Comparison of ENCODE assay signal across 8 cellular contexts in the genomic region with DNA sequence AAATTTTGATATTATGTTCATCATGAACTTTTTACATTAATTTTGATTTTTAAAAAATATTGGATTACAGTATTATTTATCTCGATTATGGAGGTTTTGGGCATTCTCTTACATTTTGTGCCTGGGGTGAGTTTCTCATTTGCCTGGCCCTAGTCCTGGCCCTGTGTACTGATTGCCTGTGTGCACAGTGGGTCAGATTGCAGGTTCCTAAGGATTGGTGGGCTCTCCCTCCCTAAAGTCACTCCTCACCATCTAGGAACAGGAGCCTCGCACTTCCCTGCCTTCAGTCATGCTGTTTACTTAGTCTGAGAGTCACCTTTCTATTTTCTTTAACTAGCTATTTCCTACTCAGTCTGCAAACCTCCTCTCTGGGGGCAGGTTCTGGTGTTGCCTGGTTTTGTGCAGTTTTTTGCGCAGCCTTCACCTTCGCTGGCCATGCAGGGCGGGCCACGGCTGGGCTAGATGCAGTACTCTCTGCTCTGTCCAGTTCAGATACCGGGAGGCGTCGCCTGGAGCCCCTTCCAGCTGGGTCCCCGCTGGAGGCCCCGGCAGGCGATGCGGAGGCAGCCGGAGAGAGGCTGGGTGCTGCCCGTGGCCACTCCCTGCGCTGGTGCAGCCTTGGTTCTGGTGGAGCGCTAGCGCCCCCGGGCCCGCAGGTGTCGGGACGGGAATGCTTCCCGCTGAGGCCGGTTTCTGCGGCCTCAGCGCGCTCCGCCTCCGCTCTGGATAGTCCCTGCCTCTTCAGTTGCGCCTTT. TPM values are rescaled to one million over a fixed set of nuclear protein-coding genes. Genes with fewer than 3 reads are reported as not detected.
DNase-seq lines count a peak whose midpoint lies in the region; ATAC-seq and TF ChIP-seq lines count a peak whose summit lies in the region.

No MANE protein-coding gene starts in this region.

- H3K4me1 ChIP-seq in mucosa of descending colon (ENCODE audit: low read depth) = peaks cover 4% of the 10 kb centered on the region

- no peaks in the 10 kb centered on the region for H3K9me3 Mint-ChIP-seq in endothelial cell (ENCODE audit: unreplicated experiment)

- H3K27ac Mint-ChIP-seq in endothelial cell (ENCODE audit: unreplicated experiment) = peak overlapping the region; percentile 70

- H3K4me1 Mint-ChIP-seq in endothelial cell (ENCODE audit: unreplicated experiment) = peaks cover 51% of the 10 kb centered on the region

- intact Hi-C loops in mucosa of descending colon (cut with DNase I, micrococcal nuclease) = no loop called here

- H3K4me3 Mint-ChIP-seq in endothelial cell (ENCODE audit: unreplicated experiment) = peak overlapping the region; percentile 75

- ATAC-seq in mucosa of descending colon = peak; percentile 100
- ATAC-seq in stimulated activated naive CD8-positive, alpha-beta T cell treated with anti-CD3 and anti-CD28 coated beads, Interleukin-15, Interleukin-2, amounts not matched to agents 100 U/mL and 50 U/mL, for 24 hours = peak; percentile 76

- no peak overlapping the region for H3K4me3 ChIP-seq in mucosa of descending colon

- no peak for TF ChIP-seq CTCF in endothelial cell (IDR thresholded peaks at IDR 0.05; ENCODE audit: unreplicated experiment)
- no peak for TF ChIP-seq CTCF in mucosa of descending colon (IDR thresholded peaks at IDR 0.05)

- H3K9me3 ChIP-seq in mucosa of descending colon = no peaks in the 10 kb centered on the region

- DNase-seq in NCI-H1694 treated with DMSO at 0.1 percent for 48 hours (lab: John Stamatoyannopoulos, UW) (peak; percentile 18), NCI-H1694 (lab: John Stamatoyannopoulos, UW) (no peak), NCI-H1105 (lab: John Stamatoyannopoulos, UW) (peak; percentile 54), endothelial cell (ENCODE audit: low spot score) (peak; percentile 79), mucosa of descending colon (peak; percentile 74 to 89 (median 81)), DMS153 treated with DMSO at 0.1 percent for 48 hours (lab: John Stamatoyannopoulos, UW; ENCODE audit: unreplicated experiment) (no peak)
- DNase-seq in activated CD4-positive, alpha-beta T cell treated with anti-CD3 and anti-CD28 coated beads, Interleukin-2, amount 50 U/mL, for 4 hours = peak; percentile 22 to 31
- DNase-seq in stimulated activated naive CD8-positive, alpha-beta T cell treated with anti-CD3 and anti-CD28 coated beads, Interleukin-15, Interleukin-2, amounts not matched to agents 100 U/mL and 50 U/mL, for 24 hours = peak; percentile 60

- H3K27me3 Mint-ChIP-seq in endothelial cell (ENCODE audit: unreplicated experiment) = peaks cover 12% of the 10 kb centered on the region

- H3K36me3 ChIP-seq in mucosa of descending colon (ENCODE audit: low read depth) = no peaks in the 10 kb centered on the region

- no peaks in the 10 kb centered on the region for H3K36me3 Mint-ChIP-seq in endothelial cell (ENCODE audit: low read depth, unreplicated experiment)

RNA-seq across cellular contexts. Expression of a gene that starts 23.3 kb away (rescaled TPM):
- total RNA-seq in endothelial cell (ENCODE audit: unreplicated experiment) (0.56 TPM), mucosa of descending colon (not detected)

Comparison
In these comparisons a context has a peak if more than half of its experiments do, and no peak if none do; other contexts are left out.
1. DNase-seq: peak in NCI-H1694 treated with DMSO at 0.1 percent for 48 hours (single experiment), NCI-H1105 (single experiment), activated CD4-positive, alpha-beta T cell treated with anti-CD3 and anti-CD28 coated beads, Interleukin-2, amount 50 U/mL, for 4 hours (2 of 2), endothelial cell (single experiment), mucosa of descending colon (3 of 3) and stimulated activated naive CD8-positive, alpha-beta T cell treated with anti-CD3 and anti-CD28 coated beads, Interleukin-15, Interleukin-2, amounts not matched to agents 100 U/mL and 50 U/mL, for 24 hours (single experiment); none in NCI-H1694 (single experiment) and DMS153 treated with DMSO at 0.1 percent for 48 hours (single experiment).